11 cellular contexts compared by ENCODE assay signal in genomic region chr11:65897020-65897471, GRCh38.
DNase-seq lines count a peak whose midpoint lies in the region; ATAC-seq, FAIRE-seq and TF ChIP-seq lines count a peak whose summit lies in the region.
"Had no signal": no experiment of that assay in that cellular context is flagged by ENCODE, and none has a peak within 500 bp of the region (broad histone marks: within the 10 kb centered on the region; RNA-seq: fewer than 3 reads in every experiment).

No MANE protein-coding gene starts in this region.

- no peak for TF ChIP-seq CTCF in AG10803 (conservative IDR thresholded peaks at IDR 0.05; ENCODE audit: low read length)
- no peak for TF ChIP-seq CTCF in brain microvascular endothelial cell (IDR thresholded peaks at IDR 0.05; ENCODE audit: low read depth, low read length, missing control alignments)
- TF ChIP-seq CTCF in coronary artery (IDR thresholded peaks at IDR 0.05), result no peak

- DNase-seq in AG10803 (ENCODE audit: low read depth) (no peak), HTR-8/SVneo (ENCODE audit: insufficient read length, low spot score) (no peak), brain microvascular endothelial cell (no peak), coronary artery (ENCODE audit: low spot score) (no peak), hippocampal formation (lab: John Stamatoyannopoulos, UW) (no peak)
- DNase-seq: activated CD4-positive, alpha-beta T cell treated with anti-CD3 and anti-CD28 coated beads, Interleukin-2, amount 50 U/mL, for 1 hour; anterior cingulate cortex; effector CD4-positive, alpha-beta T cell; nephron progenitor cell; testis had no signal

- in situ Hi-C loops in brain microvascular endothelial cell (cut with HindIII; ENCODE audit: low pct_ligation_motif_present, low sequenced_read_pairs), result no loop called here

- H3K36me3 ChIP-seq in brain microvascular endothelial cell (replicated peaks), result peaks cover 51% of the 10 kb centered on the region

- no peaks in the 10 kb centered on the region for H3K27me3 ChIP-seq in brain microvascular endothelial cell (replicated peaks)
- H3K27me3 ChIP-seq: testis had no signal

- H3K4me3 ChIP-seq in AG10803 (ENCODE audit: low read length), result peak overlapping the region; percentile 20; the same call in 1 of the 2 replicates
- peak overlapping the region; percentile 95 for H3K4me3 ChIP-seq in brain microvascular endothelial cell (ENCODE audit: low read depth, low read length)
- no peak overlapping the region for H3K4me3 ChIP-seq in coronary artery
- H3K4me3 ChIP-seq: testis had no signal

- H3K27ac ChIP-seq in brain microvascular endothelial cell (peak overlapping the region; percentile 42), coronary artery (no peak overlapping the region)
- H3K27ac ChIP-seq: testis had no signal

- peak; percentile 81 for FAIRE-seq in HTR-8/SVneo (lab: Jason Lieb, UNC)

- no peak for ATAC-seq in HG02870 (IDR thresholded peaks at IDR 0.05; ENCODE audit: unreplicated experiment)
